Comparison of ENCODE assay signal across 1 cellular context in genomic region chr22:21032037-21032842, GRCh38.
TF ChIP-seq lines count a peak whose summit lies in the region.

A gene with protein sequence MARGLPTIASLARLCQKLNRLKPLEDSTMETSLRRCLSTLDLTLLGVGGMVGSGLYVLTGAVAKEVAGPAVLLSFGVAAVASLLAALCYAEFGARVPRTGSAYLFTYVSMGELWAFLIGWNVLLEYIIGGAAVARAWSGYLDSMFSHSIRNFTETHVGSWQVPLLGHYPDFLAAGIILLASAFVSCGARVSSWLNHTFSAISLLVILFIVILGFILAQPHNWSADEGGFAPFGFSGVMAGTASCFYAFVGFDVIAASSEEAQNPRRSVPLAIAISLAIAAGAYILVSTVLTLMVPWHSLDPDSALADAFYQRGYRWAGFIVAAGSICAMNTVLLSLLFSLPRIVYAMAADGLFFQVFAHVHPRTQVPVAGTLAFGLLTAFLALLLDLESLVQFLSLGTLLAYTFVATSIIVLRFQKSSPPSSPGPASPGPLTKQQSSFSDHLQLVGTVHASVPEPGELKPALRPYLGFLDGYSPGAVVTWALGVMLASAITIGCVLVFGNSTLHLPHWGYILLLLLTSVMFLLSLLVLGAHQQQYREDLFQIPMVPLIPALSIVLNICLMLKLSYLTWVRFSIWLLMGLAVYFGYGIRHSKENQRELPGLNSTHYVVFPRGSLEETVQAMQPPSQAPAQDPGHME (minus strand): TSS chr22:21032561. CDS start chr22:21031812, 749 bp downstream.

TF ChIP-seq in HepG2, 621 proteins besides CTCF, POLR2A, EP300 and RAD21:
- TF ChIP-seq MNT (IDR thresholded peaks at IDR 0.05): no peak
- no peak for TF ChIP-seq TBP (CRISPR knock-in tag; IDR thresholded peaks at IDR 0.05)
- no peak for TF ChIP-seq REPIN1 (CRISPR knock-in tag; IDR thresholded peaks at IDR 0.05; ENCODE audit: borderline replicate concordance, low read depth)
